In genomic region chr1:11341881-11342552, GRCh38 we compare ENCODE assay signal across 20 cellular contexts.
DNase-seq lines count a peak whose midpoint lies in the region; ATAC-seq and TF ChIP-seq lines count a peak whose summit lies in the region.
"Had no signal": no experiment of that assay in that cellular context is flagged by ENCODE, and none has a peak within 500 bp of the region (broad histone marks: within the 10 kb centered on the region; RNA-seq: fewer than 3 reads in every experiment).

No MANE protein-coding gene starts in this region.

- H3K9ac ChIP-seq in mammary epithelial cell (ENCODE audit: insufficient read depth, low read length) = no peak overlapping the region
- no peak overlapping the region for H3K9ac ChIP-seq in MM.1S (ENCODE audit: low read length)

- no TSS peak for BruUV-seq in mammary epithelial cell (replicated peaks; lab: Mats Ljungman, UMichigan)

- H3K4me2 ChIP-seq in mammary epithelial cell (ENCODE audit: insufficient read depth, low read depth, low read length) = peak overlapping the region; percentile 34
- H3K4me2 ChIP-seq in MM.1S (ENCODE audit: low read depth, low read length) = no peak overlapping the region

- H3K27me3 Mint-ChIP-seq in CD8-positive, alpha-beta T cell (ENCODE audit: low read depth) = peaks cover 11% of the 10 kb centered on the region

- no peaks in the 10 kb centered on the region for H3F3A ChIP-seq in MM.1S (ENCODE audit: insufficient read depth, low read length)

- peak overlapping the region; percentile 4 for H2AFZ ChIP-seq in mammary epithelial cell (ENCODE audit: low read depth, low read length)
- no peak overlapping the region for H2AFZ ChIP-seq in MM.1S (ENCODE audit: low read length)

- H3K27ac Mint-ChIP-seq in CD8-positive, alpha-beta T cell = no peak overlapping the region
- H3K27ac Mint-ChIP-seq: activated CD4-positive, alpha-beta T cell treated with anti-CD3 and anti-CD28 coated beads, Interleukin-2, amount 10 ng/mL, durations not matched to agents 7 days and 5 days; CD4-positive, alpha-beta memory T cell had no signal

- DNase-seq in NCI-H446 treated with DMSO at 0.1 percent for 48 hours (lab: John Stamatoyannopoulos, UW) = peak; percentile 91
- DNase-seq in mammary epithelial cell = peak; percentile 35
- DNase-seq in myocyte (ENCODE audit: low read depth) = peak; percentile 21
- DNase-seq in iPS-NIHi7 (ENCODE audit: extremely low spot score) = no peak
- no peak for DNase-seq in MM.1S
- no peak for DNase-seq in CD8-positive, alpha-beta T cell
- DNase-seq: ACHN; activated CD4-positive, alpha-beta T cell treated with anti-CD3 and anti-CD28 coated beads, Interleukin-2, amount 10 ng/mL, durations not matched to agents 7 days and 5 days; activated effector memory CD4-positive, alpha-beta T cell treated with anti-CD3 and anti-CD28 coated beads, Interleukin-2, amount 50 U/mL, for 16 hours; adrenal gland; CD4-positive, alpha-beta memory T cell; dermis blood vessel endothelial cell; KBM-7; NCI-H1048; NCI-H748 treated with DMSO at 0.1 percent for 48 hours had no signal

- in situ Hi-C loops in mammary epithelial cell (cut with MboI; ENCODE audit: low sequenced_read_pairs in 2 of 2) = no loop called here

- H3K4me1 ChIP-seq in mammary epithelial cell (ENCODE audit: insufficient read depth, low read length) (peaks cover 10% of the 10 kb centered on the region), MM.1S (ENCODE audit: low read length) (no peaks in the 10 kb centered on the region)
- peaks cover 6% of the 10 kb centered on the region for H3K4me1 ChIP-seq in CD8-positive, alpha-beta T cell (ENCODE audit: insufficient read depth, low read length)

- POLR2A ChIA-PET in CD8-positive, alpha-beta T cell (lab: Charles Lee) = no interaction called here

- H3K9me2 ChIP-seq in MM.1S (replicated peaks; ENCODE audit: insufficient read depth, low read length) = no peaks in the 10 kb centered on the region

- H3K9me3 Mint-ChIP-seq in CD8-positive, alpha-beta T cell = no peaks in the 10 kb centered on the region
- H3K9me3 Mint-ChIP-seq: activated CD4-positive, alpha-beta T cell treated with anti-CD3 and anti-CD28 coated beads, Interleukin-2, amount 10 ng/mL, durations not matched to agents 7 days and 5 days; CD4-positive, alpha-beta memory T cell had no signal

- H3K9me3 ChIP-seq in mammary epithelial cell (replicated peaks; ENCODE audit: insufficient read depth, low read length) (no peaks in the 10 kb centered on the region), MM.1S (replicated peaks; ENCODE audit: insufficient read depth, low read length) (no peaks in the 10 kb centered on the region)
- H3K9me3 ChIP-seq in CD8-positive, alpha-beta T cell (ENCODE audit: low read length) = no peaks in the 10 kb centered on the region
- H3K9me3 ChIP-seq: adrenal gland, gastroesophageal sphincter, neutrophil had no signal

- CTCF ChIA-PET in mammary epithelial cell (lab: Charles Lee; ENCODE audit: low non-redundant PET) = no interaction called here
- CTCF ChIA-PET in CD8-positive, alpha-beta T cell (lab: Charles Lee) = interaction anchor here (0.7 to 1.6 kb wide), 2 partner anchors 9 to 15 kb away, joined by 3 read pairs; no protein-coding TSS in a partner anchor

- H3K27me3 ChIP-seq in mammary epithelial cell (ENCODE audit: insufficient read depth, low read length) (no peaks in the 10 kb centered on the region), MM.1S (replicated peaks; ENCODE audit: insufficient read depth, low read length) (peaks cover 79% of the 10 kb centered on the region)
- no peaks in the 10 kb centered on the region for H3K27me3 ChIP-seq in CD8-positive, alpha-beta T cell (ENCODE audit: insufficient read depth, low read length)

- H3K36me3 ChIP-seq in mammary epithelial cell (ENCODE audit: insufficient read depth, low read length) (no peaks in the 10 kb centered on the region), MM.1S (replicated peaks; ENCODE audit: insufficient read depth, low read length) (no peaks in the 10 kb centered on the region)
- no peaks in the 10 kb centered on the region for H3K36me3 ChIP-seq in CD8-positive, alpha-beta T cell (ENCODE audit: insufficient read depth, low read length)
- H3K36me3 ChIP-seq: adrenal gland, gastroesophageal sphincter, neutrophil had no signal

- dilution Hi-C loops in mammary epithelial cell (cut with HindIII; ENCODE audit: low sequenced_read_pairs) = loop anchor here (5.0 kb wide), 3 partner anchors 35 to 100 kb away; no protein-coding TSS in a partner anchor

- no peak overlapping the region for H3K4me3 Mint-ChIP-seq in CD8-positive, alpha-beta T cell
- H3K4me3 Mint-ChIP-seq: activated CD4-positive, alpha-beta T cell treated with anti-CD3 and anti-CD28 coated beads, Interleukin-2, amount 10 ng/mL, durations not matched to agents 7 days and 5 days; CD4-positive, alpha-beta memory T cell had no signal

- H3K36me3 Mint-ChIP-seq in CD8-positive, alpha-beta T cell = no peaks in the 10 kb centered on the region
- H3K36me3 Mint-ChIP-seq: CD4-positive, alpha-beta memory T cell had no signal

- 22% methylated on average over 9 of the region's 9 CpGs for WGBS in mammary epithelial cell (ENCODE audit: low coverage, missing lambda C conversion rate)

- intact Hi-C loops in mammary epithelial cell (cut with micrococcal nuclease) = no loop called here
- intact Hi-C loops in CD8-positive, alpha-beta T cell (cut with DNase I, micrococcal nuclease) = no loop called here

- no peak for ATAC-seq in HG02798 (IDR thresholded peaks at IDR 0.05; ENCODE audit: poor library complexity, unreplicated experiment)
- no peak for ATAC-seq in CD8-positive, alpha-beta T cell
- ATAC-seq: gastroesophageal sphincter, Panc1 had no signal

- H4K20me1 ChIP-seq in mammary epithelial cell (ENCODE audit: insufficient read depth, low read length) (no peaks in the 10 kb centered on the region), MM.1S (ENCODE audit: insufficient read depth, low read length) (no peaks in the 10 kb centered on the region)

- peaks cover 13% of the 10 kb centered on the region for H3K4me1 Mint-ChIP-seq in CD8-positive, alpha-beta T cell (ENCODE audit: low read depth)

- TF ChIP-seq CTCF in C4-2B (conservative IDR thresholded peaks at IDR 0.05) (no peak), mammary epithelial cell (conservative IDR thresholded peaks at IDR 0.05 in 1 of 2, IDR thresholded peaks at IDR 0.05 in 1 of 2; ENCODE audit: extremely low read depth in 1 of 2, insufficient read depth in 1 of 2, low read depth in 1 of 2, low read length in 2 of 2) (no peak), MM.1S (IDR thresholded peaks at IDR 0.05; ENCODE audit: low read length) (no peak)
- TF ChIP-seq CTCF in CD8-positive, alpha-beta T cell (IDR thresholded peaks at IDR 0.05) = no peak

- H3K4me3 ChIP-seq in mammary epithelial cell (replicated peaks in 1 of 3; ENCODE audit: insufficient read depth in 1 of 3, low read depth in 2 of 3, low read length in 3 of 3) (no peak overlapping the region), MM.1S (ENCODE audit: low read length) (no peak overlapping the region)
- no peak overlapping the region for H3K4me3 ChIP-seq in CD8-positive, alpha-beta T cell (ENCODE audit: low read depth, low read length)
- H3K4me3 ChIP-seq: adrenal gland, gastroesophageal sphincter had no signal

- H3K79me2 ChIP-seq in mammary epithelial cell (ENCODE audit: insufficient read depth, low read length) = no peaks in the 10 kb centered on the region
- H3K79me2 ChIP-seq in MM.1S (ENCODE audit: low read length) = no peaks in the 10 kb centered on the region

- H3K27ac ChIP-seq in C4-2B = peak overlapping the region; percentile 28
- no peak overlapping the region for H3K27ac ChIP-seq in mammary epithelial cell (ENCODE audit: insufficient read depth, low read depth, low read length)
- H3K27ac ChIP-seq in MM.1S (ENCODE audit: low read length) = no peak overlapping the region
- H3K27ac ChIP-seq in CD8-positive, alpha-beta T cell (ENCODE audit: low read depth, low read length) = no peak overlapping the region
- H3K27ac ChIP-seq: adrenal gland, gastroesophageal sphincter, neutrophil had no signal

Comparison
In these comparisons a context has a peak if more than half of its experiments do, and no peak if none do; other contexts are left out.
1. DNase-seq: peak in NCI-H446 treated with DMSO at 0.1 percent for 48 hours (single experiment), mammary epithelial cell (single experiment) and myocyte (single experiment); none in iPS-NIHi7 (single experiment), MM.1S (single experiment) and CD8-positive, alpha-beta T cell (0 of 7).